22 cellular contexts compared by ENCODE assay signal in genomic region chr21:32795376-32795775, GRCh38.
"Had no signal": no experiment of that assay in that cellular context is flagged by ENCODE, and none has a peak within 500 bp of the region (broad histone marks: within the 10 kb centered on the region; RNA-seq: fewer than 3 reads in every experiment).

No MANE protein-coding gene starts in this region.

- H3K4me1 ChIP-seq: stomach, transverse colon, vagina had no signal

- H3K4me2 ChIP-seq: neural progenitor cell had no signal

- DNase-seq: activated CD4-positive, alpha-beta T cell treated with anti-CD3 and anti-CD28 coated beads for 1 hour; activated CD4-positive, alpha-beta T cell treated with anti-CD3 and anti-CD28 coated beads, Interleukin-2, amount 50 U/mL, for 4 hours; activated CD8-positive, alpha-beta memory T cell treated with anti-CD3 and anti-CD28 coated beads for 24 hours; activated CD8-positive, alpha-beta memory T cell treated with anti-CD3 and anti-CD28 coated beads, Interleukin-2, amount 50 U/mL, for 4 hours; activated T-cell treated with anti-CD3 and anti-CD28 coated beads, Interleukin-2, amount 50 U/mL, for 24 hours; aorta; cerebellar nuclear complex; cortex of kidney; kidney; naive B cell; stimulated activated CD4-positive, alpha-beta T cell treated with anti-CD3 and anti-CD28 coated beads, Interleukin-1b, Interleukin-23, amount 100 ng/mL, for 48 hours; stomach; T-helper 1 cell; T-helper 9 cell; transverse colon had no signal

- H3K27me3 ChIP-seq: neural progenitor cell, stomach, transverse colon, vagina had no signal

- ATAC-seq: activated naive CD4-positive, alpha-beta T cell treated with anti-CD3 and anti-CD28 coated beads, Interleukin-2, amount 50 U/mL, for 72 hours; activated T-helper 17 cell treated with anti-CD3 and anti-CD28 coated beads, Interleukin-2, amount 50 U/mL, for 72 hours; left lobe of liver; stimulated activated effector memory CD8-positive, alpha-beta T cell treated with anti-CD3 and anti-CD28 coated beads, Interleukin-12 subunit alpha, Interleukin-12 subunit beta, amount 100 ng/mL, for 72 hours had no signal

- H3K4me3 ChIP-seq: neural progenitor cell, stomach, transverse colon, vagina had no signal

- H3K36me3 ChIP-seq: neural progenitor cell, stomach, transverse colon, vagina had no signal

- H3K27ac ChIP-seq: epithelial cell of prostate, neural progenitor cell, stomach, transverse colon, vagina had no signal

- H3K9ac ChIP-seq: neural progenitor cell had no signal
